Comparison of ENCODE assay signal across 24 cellular contexts in genomic region chr5:118777468-118777746, GRCh38.
"Had no signal": no experiment of that assay in that cellular context is flagged by ENCODE, and none has a peak within 500 bp of the region (broad histone marks: within the 10 kb centered on the region; RNA-seq: fewer than 3 reads in every experiment).

No MANE protein-coding gene starts in this region.

- H3K36me3 Mint-ChIP-seq: natural killer cell had no signal

- H3K27ac ChIP-seq: neutrophil, parathyroid adenoma, prostate gland, skin epidermis, suprapubic skin, transverse colon, upper lobe of right lung, uterus had no signal

- FAIRE-seq: endometrium, frontal cortex, keratinocyte had no signal

- H3K9me3 Mint-ChIP-seq: effector memory CD8-positive, alpha-beta T cell; neural crest cell; stimulated activated naive CD8-positive, alpha-beta T cell treated with anti-CD3 and anti-CD28 coated beads, Interleukin-15, amount 100 ng/mL, for 72 hours had no signal

- H3K4me1 Mint-ChIP-seq: natural killer cell; neural crest cell; stimulated activated naive CD8-positive, alpha-beta T cell treated with anti-CD3 and anti-CD28 coated beads, Interleukin-15, amount 100 ng/mL, for 72 hours had no signal

- H3K27me3 Mint-ChIP-seq: stimulated activated naive CD8-positive, alpha-beta T cell treated with anti-CD3 and anti-CD28 coated beads, Interleukin-15, amount 100 ng/mL, for 72 hours had no signal

- H3K4me1 ChIP-seq: parathyroid adenoma, prostate gland, suprapubic skin, transverse colon, upper lobe of right lung, uterus had no signal

- H3K27me3 ChIP-seq: neutrophil, suprapubic skin, transverse colon, upper lobe of right lung, uterus had no signal

- H3K27ac Mint-ChIP-seq: effector memory CD8-positive, alpha-beta T cell; natural killer cell; stimulated activated naive CD8-positive, alpha-beta T cell treated with anti-CD3 and anti-CD28 coated beads, Interleukin-15, amount 100 ng/mL, for 72 hours had no signal

- H3K4me3 Mint-ChIP-seq: effector memory CD8-positive, alpha-beta T cell; natural killer cell; neural crest cell; stimulated activated naive CD8-positive, alpha-beta T cell treated with anti-CD3 and anti-CD28 coated beads, Interleukin-15, amount 100 ng/mL, for 72 hours had no signal

- H3K9me3 ChIP-seq: neutrophil, prostate gland, suprapubic skin, transverse colon, upper lobe of right lung, uterus had no signal

- H3K4me3 ChIP-seq: prostate gland, skin epidermis, suprapubic skin, transverse colon, upper lobe of right lung, uterus had no signal

- H3K36me3 ChIP-seq: neutrophil, prostate gland, suprapubic skin, transverse colon, upper lobe of right lung, uterus had no signal

- ATAC-seq: effector memory CD8-positive, alpha-beta T cell; natural killer cell; right cardiac atrium; stimulated activated naive CD8-positive, alpha-beta T cell treated with anti-CD3 and anti-CD28 coated beads, Interleukin-15, amount 100 ng/mL, for 72 hours; upper lobe of right lung had no signal

- DNase-seq: cerebellar nuclear complex; cortex of kidney; effector memory CD8-positive, alpha-beta T cell; head of caudate nucleus; mesendoderm; midbrain; natural killer cell; stimulated activated CD4-positive, alpha-beta T cell treated with anti-CD3 and anti-CD28 coated beads, Interleukin-15, amount 100 ng/mL, for 24 hours; stimulated activated CD4-positive, alpha-beta T cell treated with anti-CD3 and anti-CD28 coated beads, Interleukin-2, amount 100 ng/mL, for 48 hours; stimulated activated naive CD4-positive, alpha-beta T cell; stimulated activated naive CD8-positive, alpha-beta T cell treated with anti-CD3 and anti-CD28 coated beads, Interleukin-15, amount 100 ng/mL, for 72 hours; transverse colon; upper lobe of right lung; uterus had no signal
